Comparison of ENCODE assay signal across 16 cellular contexts in genomic region chr4:29540439-29541102, GRCh38.
DNase-seq lines count a peak whose midpoint lies in the region; ATAC-seq lines count a peak whose summit lies in the region.
"Had no signal": no experiment of that assay in that cellular context is flagged by ENCODE, and none has a peak within 500 bp of the region (broad histone marks: within the 10 kb centered on the region; RNA-seq: fewer than 3 reads in every experiment).

No MANE protein-coding gene starts in this region.

- peak; percentile 4 for DNase-seq in MV-4-11 (lab: John Stamatoyannopoulos, UW)
- peak; percentile 3 for DNase-seq in non-pigmented ciliary epithelial cell (ENCODE audit: low read depth)
- DNase-seq in DMS53 (lab: John Stamatoyannopoulos, UW): no peak
- DNase-seq in DMS153 (lab: John Stamatoyannopoulos, UW): no peak
- DNase-seq: activated CD4-positive, CD25-positive, alpha-beta regulatory T cell treated with anti-CD3 and anti-CD28 coated beads, Interleukin-2, amount 50 U/mL, for 72 hours; activated naive CD4-positive, alpha-beta T cell; BE2C; colonic mucosa; left ventricle myocardium superior; NCI-H1930; pancreas; stimulated activated CD4-positive, alpha-beta T cell treated with anti-CD3 and anti-CD28 coated beads, Interleukin-2, amount 100 ng/mL, for 48 hours had no signal

- ATAC-seq in GM18867 (IDR thresholded peaks at IDR 0.05; ENCODE audit: unreplicated experiment) (peak; percentile 45), HG02884 (IDR thresholded peaks at IDR 0.05; ENCODE audit: unreplicated experiment) (peak; percentile 65), GM21367 (IDR thresholded peaks at IDR 0.05; ENCODE audit: unreplicated experiment) (no peak)
- ATAC-seq: gastroesophageal sphincter, left ventricle myocardium superior, pancreas had no signal

Comparison
In these comparisons a context has a peak if more than half of its experiments do, and no peak if none do; other contexts are left out.
1. DNase-seq: peak in MV-4-11 (single experiment) and non-pigmented ciliary epithelial cell (single experiment); none in DMS53 (single experiment) and DMS153 (single experiment).